ENCODE assay signal across 28 cellular contexts in the genomic region with DNA sequence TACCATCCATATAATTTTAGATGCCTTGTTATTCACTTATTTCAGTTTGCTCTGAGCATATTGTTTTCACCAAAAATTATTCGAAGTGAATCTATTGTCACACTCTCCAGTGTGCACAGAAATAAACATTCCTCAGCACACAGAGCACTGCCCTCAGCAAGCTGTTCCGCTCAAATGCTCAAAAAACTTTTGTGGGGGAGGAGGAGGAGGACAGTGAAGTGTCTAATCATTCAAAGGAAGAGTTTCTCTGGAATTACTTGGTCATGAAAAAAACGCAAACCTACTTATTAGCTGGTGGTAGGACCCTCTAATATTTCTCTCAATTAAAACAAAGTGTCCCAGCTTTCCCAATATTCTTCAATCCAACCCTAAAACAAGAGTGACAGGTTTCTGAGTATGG.
"Had no signal": no experiment of that assay in that cellular context is flagged by ENCODE, and none has a peak within 500 bp of the region (broad histone marks: within the 10 kb centered on the region; RNA-seq: fewer than 3 reads in every experiment).

No MANE protein-coding gene starts in this region.

- H3K36me3 ChIP-seq: breast epithelium had no signal

- H3K9ac ChIP-seq: parathyroid adenoma had no signal

- H3K9me3 ChIP-seq: breast epithelium, esophagus squamous epithelium, testis had no signal

- H3K4me3 ChIP-seq: breast epithelium, esophagus squamous epithelium, testis had no signal

- H3K27ac Mint-ChIP-seq: activated CD4-positive, alpha-beta memory T cell treated with anti-CD3 and anti-CD28 coated beads, Interleukin-2, amount 10 ng/mL, durations not matched to agents 7 days and 5 days; activated naive CD4-positive, alpha-beta T cell treated with anti-CD3 and anti-CD28 coated beads, Interleukin-2, amount 50 U/mL, for 24 hours; activated naive CD8-positive, alpha-beta T cell treated with anti-CD3 and anti-CD28 coated beads, Interleukin-2, amount 50 U/mL, for 24 hours; activated T-helper 17 cell treated with anti-CD3 and anti-CD28 coated beads, Interleukin-2, amount 50 U/mL, for 72 hours; T-helper 1 cell treated with Interleukin-12 subunit alpha and Interleukin-12 subunit beta and Interleukin-4 antibody, amounts not matched to agents 30 μg/mL and 1 μg/mL, for 36 hours had no signal

- DNase-seq: activated CD4-positive, alpha-beta memory T cell treated with anti-CD3 and anti-CD28 coated beads, Interleukin-2, amount 10 ng/mL, durations not matched to agents 7 days and 5 days; activated CD4-positive, alpha-beta T cell treated with anti-CD3 and anti-CD28 coated beads for 48 hours; activated naive CD8-positive, alpha-beta T cell treated with anti-CD3 and anti-CD28 coated beads, Interleukin-2, amount 50 U/mL, for 24 hours; activated T-cell treated with anti-CD3 and anti-CD28 coated beads, Interleukin-2, amount 50 U/mL, for 4 hours; dermis blood vessel endothelial cell; effector CD4-positive, alpha-beta T cell; esophagus squamous epithelium; foreskin melanocyte; left colon; mesendoderm; occipital lobe; right cardiac atrium; stimulated activated CD4-positive, alpha-beta T cell treated with anti-CD3 and anti-CD28 coated beads, Interleukin-2, amount 100 ng/mL, for 48 hours; stimulated activated naive CD8-positive, alpha-beta T cell treated with anti-CD3 and anti-CD28 coated beads, Interleukin-15, Interleukin-2, amounts not matched to agents 100 U/mL and 50 U/mL, for 24 hours; SW 1271; T-helper 9 cell; testis; trophoblast cell; WERI-Rb-1 had no signal

- H3K27me3 Mint-ChIP-seq: activated CD4-positive, alpha-beta memory T cell treated with anti-CD3 and anti-CD28 coated beads, Interleukin-2, amount 10 ng/mL, durations not matched to agents 7 days and 5 days; activated naive CD4-positive, alpha-beta T cell treated with anti-CD3 and anti-CD28 coated beads, Interleukin-2, amount 50 U/mL, for 24 hours; activated naive CD8-positive, alpha-beta T cell treated with anti-CD3 and anti-CD28 coated beads, Interleukin-2, amount 50 U/mL, for 24 hours; activated T-helper 17 cell treated with anti-CD3 and anti-CD28 coated beads, Interleukin-2, amount 50 U/mL, for 72 hours; central memory CD8-positive, alpha-beta T cell had no signal

- H3K9me3 Mint-ChIP-seq: activated CD4-positive, alpha-beta memory T cell treated with anti-CD3 and anti-CD28 coated beads, Interleukin-2, amount 10 ng/mL, durations not matched to agents 7 days and 5 days; activated naive CD4-positive, alpha-beta T cell treated with anti-CD3 and anti-CD28 coated beads, Interleukin-2, amount 50 U/mL, for 24 hours; activated naive CD8-positive, alpha-beta T cell treated with anti-CD3 and anti-CD28 coated beads, Interleukin-2, amount 50 U/mL, for 24 hours; activated T-helper 17 cell treated with anti-CD3 and anti-CD28 coated beads, Interleukin-2, amount 50 U/mL, for 72 hours; central memory CD8-positive, alpha-beta T cell; T-helper 1 cell treated with Interleukin-12 subunit alpha and Interleukin-12 subunit beta and Interleukin-4 antibody, amounts not matched to agents 30 μg/mL and 1 μg/mL, for 36 hours had no signal

- H3K27ac ChIP-seq: breast epithelium, epithelial cell of prostate, esophagus squamous epithelium, parathyroid adenoma, testis had no signal

- H3K4me3 Mint-ChIP-seq: activated CD4-positive, alpha-beta memory T cell treated with anti-CD3 and anti-CD28 coated beads, Interleukin-2, amount 10 ng/mL, durations not matched to agents 7 days and 5 days; activated naive CD4-positive, alpha-beta T cell treated with anti-CD3 and anti-CD28 coated beads, Interleukin-2, amount 50 U/mL, for 24 hours; activated naive CD8-positive, alpha-beta T cell treated with anti-CD3 and anti-CD28 coated beads, Interleukin-2, amount 50 U/mL, for 24 hours; activated T-cell treated with anti-CD3 and anti-CD28 coated beads, Interleukin-2, amount 50 U/mL, for 4 hours; activated T-helper 17 cell treated with anti-CD3 and anti-CD28 coated beads, Interleukin-2, amount 50 U/mL, for 72 hours; central memory CD8-positive, alpha-beta T cell; neural crest cell; T-helper 1 cell treated with Interleukin-12 subunit alpha and Interleukin-12 subunit beta and Interleukin-4 antibody, amounts not matched to agents 30 μg/mL and 1 μg/mL, for 36 hours had no signal

- ATAC-seq: activated CD4-positive, CD25-positive, alpha-beta regulatory T cell treated with anti-CD3 and anti-CD28 coated beads, Interleukin-2, amount 50 U/mL, for 24 hours; activated naive CD8-positive, alpha-beta T cell treated with anti-CD3 and anti-CD28 coated beads, Interleukin-2, amount 50 U/mL, for 24 hours; activated T-cell treated with anti-CD3 and anti-CD28 coated beads, Interleukin-2, amount 50 U/mL, for 4 hours; activated T-helper 17 cell treated with anti-CD3 and anti-CD28 coated beads, Interleukin-2, amount 50 U/mL, for 72 hours; left colon; right cardiac atrium; stimulated activated naive CD8-positive, alpha-beta T cell treated with anti-CD3 and anti-CD28 coated beads, Interleukin-15, Interleukin-2, amounts not matched to agents 100 U/mL and 50 U/mL, for 24 hours had no signal

- H3K4me1 ChIP-seq: breast epithelium, testis had no signal

- H3K27me3 ChIP-seq: breast epithelium, esophagus squamous epithelium, testis had no signal
